3 cellular contexts compared by ENCODE assay signal in genomic region chr7:6496842-6497636, GRCh38.
TF ChIP-seq lines count a peak whose summit lies in the region.

No MANE protein-coding gene starts in this region.

TF ChIP-seq in SK-N-SH, 30 proteins besides CTCF, POLR2A, EP300 and RAD21:
- TF ChIP-seq FOSL2 (IDR thresholded peaks at IDR 0.05; ENCODE audit: borderline replicate concordance, low read depth), result no peak
- TF ChIP-seq RCOR1 (IDR thresholded peaks at IDR 0.05; ENCODE audit: low read length), result no peak
- no peak for TF ChIP-seq ZBTB33 (IDR thresholded peaks at IDR 0.05; ENCODE audit: borderline replicate concordance, low read depth)
- no peak for TF ChIP-seq USF1 (IDR thresholded peaks at IDR 0.05; ENCODE audit: borderline replicate concordance, low read depth)
- no peak for TF ChIP-seq RFX5 (IDR thresholded peaks at IDR 0.05; ENCODE audit: low read length)
- no peak for TF ChIP-seq FOXJ3 (CRISPR knock-in tag; IDR thresholded peaks at IDR 0.05)
- TF ChIP-seq TEAD4 (IDR thresholded peaks at IDR 0.05; ENCODE audit: borderline replicate concordance, insufficient read depth), result no peak
- TF ChIP-seq TCF12 (IDR thresholded peaks at IDR 0.05), result no peak
- TF ChIP-seq YY1 (IDR thresholded peaks at IDR 0.05; ENCODE audit: low read depth), result no peak
- TF ChIP-seq TAF1 (IDR thresholded peaks at IDR 0.05; ENCODE audit: borderline replicate concordance, low read depth, low read length), result no peak
- TF ChIP-seq FOXM1 (IDR thresholded peaks at IDR 0.05; ENCODE audit: low read depth), result no peak
- no peak for TF ChIP-seq SIN3A (IDR thresholded peaks at IDR 0.05; ENCODE audit: borderline replicate concordance, low read depth, low read length)

TF ChIP-seq in SK-N-SH treated with all-trans-retinoic acid at 6 μM for 48 hours, 23 proteins besides CTCF, POLR2A, EP300 and RAD21:
- no peak for TF ChIP-seq GLIS3 (CRISPR knock-in tag; IDR thresholded peaks at IDR 0.05)
- TF ChIP-seq OSR1 (CRISPR knock-in tag; IDR thresholded peaks at IDR 0.05), result no peak
- TF ChIP-seq TOX (CRISPR knock-in tag; IDR thresholded peaks at IDR 0.05; ENCODE audit: borderline replicate concordance), result no peak
- no peak for TF ChIP-seq ZFP30 (CRISPR knock-in tag; IDR thresholded peaks at IDR 0.05)
- no peak for TF ChIP-seq PATZ1 (CRISPR knock-in tag; IDR thresholded peaks at IDR 0.05; ENCODE audit: borderline replicate concordance)
- no peak for TF ChIP-seq TSHZ2 (CRISPR knock-in tag; IDR thresholded peaks at IDR 0.05)
- no peak for TF ChIP-seq CSDC2 (CRISPR knock-in tag; IDR thresholded peaks at IDR 0.05)
- no peak for TF ChIP-seq ARNTL (CRISPR knock-in tag; IDR thresholded peaks at IDR 0.05; ENCODE audit: borderline replicate concordance, low read depth)
- TF ChIP-seq ISL1 (CRISPR knock-in tag; IDR thresholded peaks at IDR 0.05), result no peak
- no peak for TF ChIP-seq ZC3H10 (CRISPR knock-in tag; IDR thresholded peaks at IDR 0.05)
- TF ChIP-seq TCF4 (CRISPR knock-in tag; IDR thresholded peaks at IDR 0.05; ENCODE audit: borderline replicate concordance), result no peak
- no peak for TF ChIP-seq ZNF8 (CRISPR knock-in tag; IDR thresholded peaks at IDR 0.05)
- TF ChIP-seq CSRNP3 (CRISPR knock-in tag; IDR thresholded peaks at IDR 0.05), result no peak
- no peak for TF ChIP-seq CREB5 (CRISPR knock-in tag; IDR thresholded peaks at IDR 0.05; ENCODE audit: low read depth)
- TF ChIP-seq RARB (CRISPR knock-in tag; IDR thresholded peaks at IDR 0.05), result no peak
- no peak for TF ChIP-seq POU6F1 (CRISPR knock-in tag; IDR thresholded peaks at IDR 0.05; ENCODE audit: borderline replicate concordance, low read depth)

TF ChIP-seq in HepG2, 621 proteins besides CTCF, POLR2A, EP300 and RAD21:
- TF ChIP-seq GABPA (IDR thresholded peaks at IDR 0.05; ENCODE audit: low read depth, low read length) (no peak; the same call in 1 of the 2 replicates), GABPA (CRISPR knock-in tag; IDR thresholded peaks at IDR 0.05; ENCODE audit: low read depth) (peak; percentile 54), ZNF776 (CRISPR knock-in tag; IDR thresholded peaks at IDR 0.05) (0 out of 2 replicates have a peak, but pooled peaks have one; percentile 8), ZNF644 (CRISPR knock-in tag; IDR thresholded peaks at IDR 0.05; ENCODE audit: low read depth) (no peak), ZNF670 (CRISPR knock-in tag; IDR thresholded peaks at IDR 0.05; ENCODE audit: borderline replicate concordance) (no peak), NR2F2 (IDR thresholded peaks at IDR 0.05; ENCODE audit: borderline replicate concordance, low read depth) (no peak), EED (CRISPR knock-in tag; IDR thresholded peaks at IDR 0.05) (0 out of 2 replicates have a peak, but pooled peaks have one; percentile 27), ZNF687 (CRISPR knock-in tag; IDR thresholded peaks at IDR 0.05) (peak; percentile 45), KMT2B (CRISPR knock-in tag; IDR thresholded peaks at IDR 0.05) (no peak), ETV5 (CRISPR knock-in tag; IDR thresholded peaks at IDR 0.05; ENCODE audit: borderline replicate concordance) (no peak), NONO (IDR thresholded peaks at IDR 0.05) (no peak), NONO (CRISPR knock-in tag; conservative IDR thresholded peaks at IDR 0.05) (no peak), PRMT3 (CRISPR knock-in tag; IDR thresholded peaks at IDR 0.05; ENCODE audit: borderline replicate concordance, low read depth) (no peak), DPF2 (CRISPR knock-in tag; IDR thresholded peaks at IDR 0.05; ENCODE audit: borderline replicate concordance, low read depth) (no peak), ZNF782 (CRISPR knock-in tag; IDR thresholded peaks at IDR 0.05; ENCODE audit: borderline replicate concordance) (no peak), GABPB1 (CRISPR knock-in tag; IDR thresholded peaks at IDR 0.05) (peak; percentile 85), ZNF562 (CRISPR knock-in tag; IDR thresholded peaks at IDR 0.05; ENCODE audit: borderline replicate concordance) (no peak)
